19 cellular contexts compared by ENCODE assay signal in the genomic region with DNA sequence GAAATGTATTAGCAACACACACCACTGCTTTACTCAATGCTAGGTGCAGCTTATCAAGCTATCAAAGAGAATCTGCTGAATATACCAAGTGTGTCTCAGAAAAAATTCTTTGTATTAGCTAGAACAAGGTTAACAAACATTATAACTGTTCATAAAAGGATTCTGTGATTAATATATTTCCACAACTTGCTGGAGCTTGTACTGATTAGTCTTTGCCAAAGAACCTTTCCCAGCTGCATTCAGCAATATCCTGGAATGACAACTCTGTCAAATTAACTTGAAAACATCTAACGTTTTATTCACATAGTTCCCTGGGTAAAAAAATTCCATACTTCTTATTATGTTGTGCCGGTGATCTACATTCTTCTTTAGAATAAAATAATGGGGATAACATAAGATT.
DNase-seq lines count a peak whose midpoint lies in the region; ATAC-seq, FAIRE-seq and TF ChIP-seq lines count a peak whose summit lies in the region.
"Had no signal": no experiment of that assay in that cellular context is flagged by ENCODE, and none has a peak within 500 bp of the region (broad histone marks: within the 10 kb centered on the region; RNA-seq: fewer than 3 reads in every experiment).

No MANE protein-coding gene starts in this region.

- dilution Hi-C loops in keratinocyte (cut with MboI; ENCODE audit: extremely low pct_ligation_motif_present, low sequenced_read_pairs): no loop called here

- DNase-seq in RWPE2 (ENCODE audit: low spot score) (no peak), bronchial epithelial cell (ENCODE audit: low read depth) (peak; percentile 75), keratinocyte (ENCODE audit: low read depth, low spot score) (peak; percentile 19), AML-193 (lab: John Stamatoyannopoulos, UW) (no peak), GM10248 (ENCODE audit: extremely low spot score) (no peak)
- DNase-seq: C1 segment of cervical spinal cord; Calu3; CD4-positive, alpha-beta memory T cell; COR-L47; DMS53; DMS79 treated with DMSO at 0.1 percent for 48 hours; GF-D8; GOT3; HFFc6 had no signal

- H3K27me3 ChIP-seq in OCI-LY1 (ENCODE audit: insufficient read depth, low read length): no peaks in the 10 kb centered on the region
- H3K27me3 ChIP-seq in RWPE2 (ENCODE audit: insufficient read depth, poor library complexity, severe bottlenecking): no peaks in the 10 kb centered on the region
- H3K27me3 ChIP-seq in bronchial epithelial cell (ENCODE audit: control insufficient read depth, insufficient read depth, low read length): no peaks in the 10 kb centered on the region
- no peaks in the 10 kb centered on the region for H3K27me3 ChIP-seq in keratinocyte (ENCODE audit: control insufficient read depth, extremely low read depth, insufficient read depth, low read length)

- no peak overlapping the region for H3K4me2 ChIP-seq in OCI-LY1 (ENCODE audit: low read length)
- H3K4me2 ChIP-seq in keratinocyte (ENCODE audit: control insufficient read depth, extremely low read depth, insufficient read depth, low read depth, low read length): peak overlapping the region; percentile 29

- H3K79me2 ChIP-seq in OCI-LY1 (ENCODE audit: insufficient read depth, low read length) (no peaks in the 10 kb centered on the region), keratinocyte (ENCODE audit: control insufficient read depth, insufficient read depth, low read length) (no peaks in the 10 kb centered on the region)

- ATAC-seq in RWPE2 (ENCODE audit: low read depth): peak; percentile 44
- no peak for ATAC-seq in GM18870 (IDR thresholded peaks at IDR 0.05; ENCODE audit: unreplicated experiment)
- ATAC-seq in GM19452 (IDR thresholded peaks at IDR 0.05; ENCODE audit: unreplicated experiment): no peak

- H3K27ac ChIP-seq in OCI-LY1 (ENCODE audit: low read depth, low read length, poor library complexity, severe bottlenecking) (peak overlapping the region; percentile 99), RWPE2 (ENCODE audit: poor library complexity, severe bottlenecking) (no peak overlapping the region), keratinocyte (ENCODE audit: control insufficient read depth, insufficient read depth, low read length) (no peak overlapping the region)

- H3F3A ChIP-seq in OCI-LY1 (ENCODE audit: insufficient read depth, low read length): 0 out of 2 replicates have a peak, but pooled peaks cover 6% of the 10 kb centered on the region

- H3K4me3 ChIP-seq in OCI-LY1 (ENCODE audit: low read depth, low read length, poor library complexity, severe bottlenecking): no peak overlapping the region
- H3K4me3 ChIP-seq in RWPE2 (ENCODE audit: severe bottlenecking): no peak overlapping the region
- H3K4me3 ChIP-seq in bronchial epithelial cell (ENCODE audit: low read depth, low read length): no peak overlapping the region
- H3K4me3 ChIP-seq in keratinocyte (ENCODE audit: control insufficient read depth in 2 of 3, extremely low read depth in 1 of 3, insufficient read depth in 2 of 3, low read depth in 1 of 3, low read length in 3 of 3): no peak overlapping the region
- H3K4me3 ChIP-seq: HAP-1 had no signal

- no peak for FAIRE-seq in bronchial epithelial cell (lab: Jason Lieb, UNC)
- no peak for FAIRE-seq in keratinocyte (lab: Jason Lieb, UNC)
- FAIRE-seq: H54 had no signal

- H3K9ac ChIP-seq in OCI-LY1 (ENCODE audit: low read length): peak overlapping the region; percentile 21; the same call in 1 of the 2 replicates
- H3K9ac ChIP-seq in keratinocyte (ENCODE audit: control insufficient read depth, extremely low read depth, insufficient read depth, low read length): no peak overlapping the region

- H4K20me1 ChIP-seq in OCI-LY1 (ENCODE audit: insufficient read depth, low read length): no peaks in the 10 kb centered on the region
- H4K20me1 ChIP-seq in keratinocyte (ENCODE audit: control insufficient read depth, extremely low read depth, insufficient read depth, low read length): no peaks in the 10 kb centered on the region

- H3K9me1 ChIP-seq in keratinocyte (ENCODE audit: control insufficient read depth, extremely low read depth, insufficient read depth, low read length): no peaks in the 10 kb centered on the region

- H3K9me2 ChIP-seq in OCI-LY1 (ENCODE audit: low read depth, low read length): no peaks in the 10 kb centered on the region

- no peak for TF ChIP-seq CTCF in OCI-LY1 (IDR thresholded peaks at IDR 0.05; ENCODE audit: low read length)
- no peak for TF ChIP-seq CTCF in RWPE2 (IDR thresholded peaks at IDR 0.05; ENCODE audit: poor library complexity, severe bottlenecking)
- TF ChIP-seq CTCF in bronchial epithelial cell (IDR thresholded peaks at IDR 0.05; ENCODE audit: insufficient read depth, low read length, severe bottlenecking): no peak
- no peak for TF ChIP-seq CTCF in keratinocyte (optimal IDR thresholded peaks at IDR 0.05 in 1 of 3, IDR thresholded peaks at IDR 0.05 in 1 of 3, conservative IDR thresholded peaks at IDR 0.05 in 1 of 3; ENCODE audit: extremely low read depth in 1 of 3, insufficient read depth in 2 of 3, low read length in 3 of 3)
- no peak for TF ChIP-seq CTCF in GM10248 (IDR thresholded peaks at IDR 0.05; ENCODE audit: control extremely low read depth, extremely low read depth, low read depth, missing control alignments)

- POLR2A ChIA-PET in GM10248 (lab: Yijun Ruan, JAX): interaction anchor here (0.6 kb wide), 1 partner anchor 18 kb away, joined by 6 read pairs; no protein-coding TSS in a partner anchor

- H2AFZ ChIP-seq in OCI-LY1 (ENCODE audit: low read length) (no peak overlapping the region), keratinocyte (ENCODE audit: control insufficient read depth, low read length) (no peak overlapping the region)

- H3K4me1 ChIP-seq in OCI-LY1 (ENCODE audit: insufficient read depth, low read length, severe bottlenecking) (peaks cover 100% of the 10 kb centered on the region), RWPE2 (ENCODE audit: insufficient read depth, poor library complexity, severe bottlenecking) (peaks cover 11% of the 10 kb centered on the region), keratinocyte (ENCODE audit: control insufficient read depth, extremely low read depth, insufficient read depth, low read length) (peaks cover 8% of the 10 kb centered on the region)

- H3K9me3 ChIP-seq in OCI-LY1 (ENCODE audit: low read length): no peaks in the 10 kb centered on the region
- H3K9me3 ChIP-seq in RWPE2 (ENCODE audit: severe bottlenecking): no peaks in the 10 kb centered on the region
- H3K9me3 ChIP-seq in keratinocyte (ENCODE audit: control insufficient read depth, low read depth, low read length): no peaks in the 10 kb centered on the region
- H3K9me3 ChIP-seq: HAP-1 had no signal

- H3K36me3 ChIP-seq in OCI-LY1 (ENCODE audit: insufficient read depth, low read length) (no peaks in the 10 kb centered on the region), RWPE2 (ENCODE audit: low read depth) (no peaks in the 10 kb centered on the region), bronchial epithelial cell (ENCODE audit: control insufficient read depth, insufficient read depth, low read length) (no peaks in the 10 kb centered on the region), keratinocyte (ENCODE audit: control insufficient read depth in 2 of 2, extremely low read depth in 1 of 2, insufficient read depth in 2 of 2, low read length in 2 of 2) (no peaks in the 10 kb centered on the region)
- H3K36me3 ChIP-seq: HAP-1 had no signal

- CTCF ChIA-PET in GM10248 (lab: Yijun Ruan, JAX): interaction anchor here (1.1 to 1.6 kb wide), 6 partner anchors 12 to 163 kb away, joined by 3 to 6 read pairs (median 3); no protein-coding TSS in a partner anchor

Comparison
In these comparisons a context has a peak if more than half of its experiments do, and no peak if none do; other contexts are left out.
1. DNase-seq: peak in bronchial epithelial cell (single experiment) and keratinocyte (single experiment); none in RWPE2 (single experiment), AML-193 (0 of 2) and GM10248 (single experiment).